23 cellular contexts compared by ENCODE assay signal in genomic region chr14:87241018-87241779, GRCh38.
"Had no signal": no experiment of that assay in that cellular context is flagged by ENCODE, and none has a peak within 500 bp of the region (broad histone marks: within the 10 kb centered on the region; RNA-seq: fewer than 3 reads in every experiment).

No MANE protein-coding gene starts in this region.

- H3K27ac ChIP-seq: adrenal gland, esophagus muscularis mucosa, neutrophil, spleen, tibial artery, uterus had no signal

- H3K36me3 Mint-ChIP-seq: stimulated activated memory B cell treated with anti-CD40 and anti-IgM and Interleukin-4, amounts not matched to agents 10 μg/mL and 1 μg/mL and 100 μg/mL, for 72 hours had no signal

- H3K27ac Mint-ChIP-seq: activated CD4-positive, alpha-beta T cell treated with anti-CD3 and anti-CD28 coated beads, Interleukin-2, amount 10 ng/mL, durations not matched to agents 7 days and 5 days; activated T-helper 17 cell treated with anti-CD3 and anti-CD28 coated beads, Interleukin-2, amount 50 U/mL, for 72 hours; naive B cell; stimulated activated memory B cell treated with anti-CD40 and anti-IgM and Interleukin-4, amounts not matched to agents 10 μg/mL and 1 μg/mL and 100 μg/mL, for 72 hours had no signal

- H3K4me1 ChIP-seq: adrenal gland, esophagus muscularis mucosa, spleen, tibial artery, uterus had no signal

- H3K27me3 Mint-ChIP-seq: activated CD4-positive, alpha-beta T cell treated with anti-CD3 and anti-CD28 coated beads, Interleukin-2, amount 10 ng/mL, durations not matched to agents 7 days and 5 days; activated T-helper 17 cell treated with anti-CD3 and anti-CD28 coated beads, Interleukin-2, amount 50 U/mL, for 72 hours; naive B cell; stimulated activated memory B cell treated with anti-CD40 and anti-IgM and Interleukin-4, amounts not matched to agents 10 μg/mL and 1 μg/mL and 100 μg/mL, for 72 hours had no signal

- H3K36me3 ChIP-seq: adrenal gland, esophagus muscularis mucosa, neutrophil, spleen, tibial artery, uterus had no signal

- H3K9me3 ChIP-seq: adrenal gland, esophagus muscularis mucosa, neutrophil, tibial artery, uterus had no signal

- H3K4me3 ChIP-seq: adrenal gland, esophagus muscularis mucosa, spleen, tibial artery, uterus had no signal

- H3K27me3 ChIP-seq: adrenal gland, esophagus muscularis mucosa, neutrophil, spleen, tibial artery, uterus had no signal

- DNase-seq: activated CD4-positive, alpha-beta T cell treated with anti-CD3 and anti-CD28 coated beads, Interleukin-2, amount 10 ng/mL, durations not matched to agents 7 days and 5 days; activated CD4-positive, CD25-positive, alpha-beta regulatory T cell; activated CD8-positive, alpha-beta memory T cell treated with anti-CD3 and anti-CD28 coated beads for 24 hours; activated naive CD4-positive, alpha-beta T cell treated with anti-CD3 and anti-CD28 coated beads, Interleukin-2, amount 50 U/mL, for 16 hours; activated T-cell treated with anti-CD3 and anti-CD28 coated beads for 4 hours; adrenal gland; central memory CD4-positive, alpha-beta T cell; foreskin fibroblast; head of caudate nucleus; kidney; midbrain; naive B cell; posterior cingulate gyrus; right cardiac atrium; spleen; stimulated activated CD4-positive, alpha-beta T cell treated with anti-CD3 and anti-CD28 coated beads, Interleukin-1b, Interleukin-23, amount 100 ng/mL, for 48 hours; T-helper 1 cell; tibial artery; uterus had no signal

- H3K9me3 Mint-ChIP-seq: activated CD4-positive, alpha-beta T cell treated with anti-CD3 and anti-CD28 coated beads, Interleukin-2, amount 10 ng/mL, durations not matched to agents 7 days and 5 days had no signal

- H3K4me1 Mint-ChIP-seq: activated CD4-positive, alpha-beta T cell treated with anti-CD3 and anti-CD28 coated beads, Interleukin-2, amount 10 ng/mL, durations not matched to agents 7 days and 5 days; activated T-helper 17 cell treated with anti-CD3 and anti-CD28 coated beads, Interleukin-2, amount 50 U/mL, for 72 hours; naive B cell; stimulated activated memory B cell treated with anti-CD40 and anti-IgM and Interleukin-4, amounts not matched to agents 10 μg/mL and 1 μg/mL and 100 μg/mL, for 72 hours had no signal

- H3K4me3 Mint-ChIP-seq: activated CD4-positive, alpha-beta T cell treated with anti-CD3 and anti-CD28 coated beads, Interleukin-2, amount 10 ng/mL, durations not matched to agents 7 days and 5 days; activated T-helper 17 cell treated with anti-CD3 and anti-CD28 coated beads, Interleukin-2, amount 50 U/mL, for 72 hours; naive B cell; stimulated activated memory B cell treated with anti-CD40 and anti-IgM and Interleukin-4, amounts not matched to agents 10 μg/mL and 1 μg/mL and 100 μg/mL, for 72 hours had no signal
